29 cellular contexts compared by ENCODE assay signal in the genomic region with DNA sequence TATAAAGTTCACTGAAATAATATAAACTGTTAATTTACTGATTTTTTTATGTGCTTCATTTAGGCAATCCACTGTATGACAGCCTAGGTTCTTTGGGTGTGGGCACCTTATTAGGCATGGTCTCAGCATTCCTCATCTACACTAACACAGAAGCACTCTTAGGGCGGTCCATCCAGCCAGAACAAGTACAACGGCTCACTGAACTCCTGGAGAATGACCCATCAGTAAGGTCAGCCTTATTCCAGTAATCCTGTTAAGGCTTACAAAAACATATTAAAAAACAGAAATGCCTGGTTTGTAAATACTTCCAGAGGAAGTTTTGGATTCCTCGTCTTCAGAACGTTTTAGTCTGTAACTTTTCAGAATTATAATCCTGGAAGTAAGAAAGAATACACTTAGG.
"Had no signal": no experiment of that assay in that cellular context is flagged by ENCODE, and none has a peak within 500 bp of the region (broad histone marks: within the 10 kb centered on the region; RNA-seq: fewer than 3 reads in every experiment).

No MANE protein-coding gene starts in this region.

- H3K9me3 Mint-ChIP-seq: activated CD4-positive, alpha-beta memory T cell treated with anti-CD3 and anti-CD28 coated beads for 36 hours; activated CD4-positive, alpha-beta T cell treated with anti-CD3 and anti-CD28 coated beads, Interleukin-2, amount 10 ng/mL, durations not matched to agents 24 days and 14 days; activated naive CD4-positive, alpha-beta T cell treated with anti-CD3 and anti-CD28 coated beads, Interleukin-2, amount 10 ng/mL, durations not matched to agents 7 days and 5 days; activated naive CD4-positive, alpha-beta T cell treated with anti-CD3 and anti-CD28 coated beads, Interleukin-2, amount 50 U/mL, for 72 hours; activated naive CD8-positive, alpha-beta T cell treated with anti-CD3 and anti-CD28 coated beads, Interleukin-2, amount 50 U/mL, for 24 hours; activated T-cell treated with anti-CD3 and anti-CD28 coated beads, Interleukin-2, amount 50 U/mL, for 24 hours; activated T-cell treated with anti-CD3 and anti-CD28 coated beads, Interleukin-2, amount 50 U/mL, for 72 hours; effector memory CD8-positive, alpha-beta T cell had no signal

- H3K27me3 Mint-ChIP-seq: activated CD4-positive, alpha-beta memory T cell treated with anti-CD3 and anti-CD28 coated beads for 36 hours; activated CD4-positive, alpha-beta T cell treated with anti-CD3 and anti-CD28 coated beads for 36 hours; activated CD4-positive, alpha-beta T cell treated with anti-CD3 and anti-CD28 coated beads, Interleukin-2, amount 10 ng/mL, durations not matched to agents 24 days and 14 days; activated CD8-positive, alpha-beta memory T cell treated with anti-CD3 and anti-CD28 coated beads, Interleukin-2, amount 10 ng/mL, durations not matched to agents 7 days and 5 days; activated naive CD4-positive, alpha-beta T cell treated with anti-CD3 and anti-CD28 coated beads, Interleukin-2, amount 10 ng/mL, durations not matched to agents 7 days and 5 days; activated naive CD8-positive, alpha-beta T cell treated with anti-CD3 and anti-CD28 coated beads, Interleukin-2, amount 50 U/mL, for 24 hours; activated T-cell treated with anti-CD3 and anti-CD28 coated beads, Interleukin-2, amount 50 U/mL, for 24 hours; effector memory CD8-positive, alpha-beta T cell had no signal

- ATAC-seq: activated CD4-positive, alpha-beta T cell treated with anti-CD3 and anti-CD28 coated beads for 36 hours; activated CD8-positive, alpha-beta memory T cell treated with anti-CD3 and anti-CD28 coated beads, Interleukin-2, amount 10 ng/mL, durations not matched to agents 7 days and 5 days; activated CD8-positive, alpha-beta T cell treated with anti-CD3 and anti-CD28 coated beads, Interleukin-2, amount 10 ng/mL, durations not matched to agents 7 days and 5 days; activated naive CD4-positive, alpha-beta T cell treated with anti-CD3 and anti-CD28 coated beads, Interleukin-2, amount 50 U/mL, for 72 hours; activated naive CD8-positive, alpha-beta T cell treated with anti-CD3 and anti-CD28 coated beads, Interleukin-2, amount 50 U/mL, for 24 hours; activated T-cell treated with anti-CD3 and anti-CD28 coated beads, Interleukin-2, amount 50 U/mL, for 72 hours; body of pancreas; effector memory CD8-positive, alpha-beta T cell had no signal

- H3K4me1 Mint-ChIP-seq: activated CD4-positive, alpha-beta T cell treated with anti-CD3 and anti-CD28 coated beads for 36 hours; activated CD4-positive, alpha-beta T cell treated with anti-CD3 and anti-CD28 coated beads, Interleukin-2, amount 10 ng/mL, durations not matched to agents 24 days and 14 days; activated CD8-positive, alpha-beta memory T cell treated with anti-CD3 and anti-CD28 coated beads, Interleukin-2, amount 10 ng/mL, durations not matched to agents 7 days and 5 days; activated naive CD4-positive, alpha-beta T cell treated with anti-CD3 and anti-CD28 coated beads, Interleukin-2, amount 10 ng/mL, durations not matched to agents 7 days and 5 days; activated naive CD8-positive, alpha-beta T cell treated with anti-CD3 and anti-CD28 coated beads, Interleukin-2, amount 50 U/mL, for 24 hours had no signal

- H3K4me3 ChIP-seq: adrenal gland, body of pancreas, esophagus squamous epithelium had no signal

- H3K4me3 Mint-ChIP-seq: activated CD4-positive, alpha-beta memory T cell treated with anti-CD3 and anti-CD28 coated beads for 36 hours; activated CD4-positive, alpha-beta T cell treated with anti-CD3 and anti-CD28 coated beads for 36 hours; activated CD4-positive, alpha-beta T cell treated with anti-CD3 and anti-CD28 coated beads, Interleukin-2, amount 10 ng/mL, durations not matched to agents 24 days and 14 days; activated CD8-positive, alpha-beta memory T cell treated with anti-CD3 and anti-CD28 coated beads, Interleukin-2, amount 10 ng/mL, durations not matched to agents 7 days and 5 days; activated CD8-positive, alpha-beta T cell treated with anti-CD3 and anti-CD28 coated beads, Interleukin-2, amount 10 ng/mL, durations not matched to agents 7 days and 5 days; activated naive CD4-positive, alpha-beta T cell treated with anti-CD3 and anti-CD28 coated beads, Interleukin-2, amount 10 ng/mL, durations not matched to agents 7 days and 5 days; activated naive CD8-positive, alpha-beta T cell treated with anti-CD3 and anti-CD28 coated beads, Interleukin-2, amount 50 U/mL, for 24 hours; activated T-cell treated with anti-CD3 and anti-CD28 coated beads, Interleukin-2, amount 50 U/mL, for 24 hours; activated T-cell treated with anti-CD3 and anti-CD28 coated beads, Interleukin-2, amount 50 U/mL, for 72 hours; effector memory CD8-positive, alpha-beta T cell had no signal

- H3K27ac Mint-ChIP-seq: activated CD4-positive, alpha-beta memory T cell treated with anti-CD3 and anti-CD28 coated beads for 36 hours; activated CD4-positive, alpha-beta T cell treated with anti-CD3 and anti-CD28 coated beads for 36 hours; activated CD4-positive, alpha-beta T cell treated with anti-CD3 and anti-CD28 coated beads, Interleukin-2, amount 10 ng/mL, durations not matched to agents 24 days and 14 days; activated CD8-positive, alpha-beta memory T cell treated with anti-CD3 and anti-CD28 coated beads, Interleukin-2, amount 10 ng/mL, durations not matched to agents 7 days and 5 days; activated CD8-positive, alpha-beta T cell treated with anti-CD3 and anti-CD28 coated beads, Interleukin-2, amount 10 ng/mL, durations not matched to agents 7 days and 5 days; activated naive CD4-positive, alpha-beta T cell treated with anti-CD3 and anti-CD28 coated beads, Interleukin-2, amount 10 ng/mL, durations not matched to agents 7 days and 5 days; activated naive CD4-positive, alpha-beta T cell treated with anti-CD3 and anti-CD28 coated beads, Interleukin-2, amount 50 U/mL, for 72 hours; activated naive CD8-positive, alpha-beta T cell treated with anti-CD3 and anti-CD28 coated beads, Interleukin-2, amount 50 U/mL, for 24 hours; activated T-cell treated with anti-CD3 and anti-CD28 coated beads, Interleukin-2, amount 50 U/mL, for 24 hours; activated T-cell treated with anti-CD3 and anti-CD28 coated beads, Interleukin-2, amount 50 U/mL, for 72 hours; effector memory CD8-positive, alpha-beta T cell had no signal

- DNase-seq: activated CD4-positive, alpha-beta memory T cell treated with anti-CD3 and anti-CD28 coated beads for 36 hours; activated CD4-positive, alpha-beta T cell treated with anti-CD3 and anti-CD28 coated beads for 36 hours; activated CD4-positive, alpha-beta T cell treated with anti-CD3 and anti-CD28 coated beads, Interleukin-2, amount 10 ng/mL, durations not matched to agents 24 days and 14 days; activated CD4-positive, CD25-positive, alpha-beta regulatory T cell; activated CD4-positive, CD25-positive, alpha-beta regulatory T cell treated with anti-CD3 and anti-CD28 coated beads, Interleukin-2, amount 50 U/mL, for 72 hours; activated CD8-positive, alpha-beta memory T cell treated with anti-CD3 and anti-CD28 coated beads, Interleukin-2, amount 10 ng/mL, durations not matched to agents 7 days and 5 days; activated CD8-positive, alpha-beta memory T cell treated with anti-CD3 and anti-CD28 coated beads, Interleukin-2, amount 50 U/mL, for 48 hours; activated CD8-positive, alpha-beta T cell treated with anti-CD3 and anti-CD28 coated beads, Interleukin-2, amount 10 ng/mL, durations not matched to agents 7 days and 5 days; activated gamma-delta T cell; activated naive CD4-positive, alpha-beta T cell; activated naive CD4-positive, alpha-beta T cell treated with anti-CD3 and anti-CD28 coated beads, Interleukin-2, amount 10 ng/mL, durations not matched to agents 7 days and 5 days; activated naive CD8-positive, alpha-beta T cell treated with anti-CD3 and anti-CD28 coated beads, Interleukin-2, amount 50 U/mL, for 24 hours; activated T-cell treated with anti-CD3 and anti-CD28 coated beads for 4 hours; activated T-cell treated with anti-CD3 and anti-CD28 coated beads, Interleukin-2, amount 50 U/mL, for 24 hours; activated T-cell treated with anti-CD3 and anti-CD28 coated beads, Interleukin-2, amount 50 U/mL, for 72 hours; adrenal gland; amygdala; aorta; body of pancreas; caudate nucleus; cortex of kidney; dermis blood vessel endothelial cell; effector CD4-positive, alpha-beta T cell; effector memory CD8-positive, alpha-beta T cell; esophagus squamous epithelium; foreskin melanocyte; head of caudate nucleus; T-helper 2 cell had no signal
